In the genomic region with DNA sequence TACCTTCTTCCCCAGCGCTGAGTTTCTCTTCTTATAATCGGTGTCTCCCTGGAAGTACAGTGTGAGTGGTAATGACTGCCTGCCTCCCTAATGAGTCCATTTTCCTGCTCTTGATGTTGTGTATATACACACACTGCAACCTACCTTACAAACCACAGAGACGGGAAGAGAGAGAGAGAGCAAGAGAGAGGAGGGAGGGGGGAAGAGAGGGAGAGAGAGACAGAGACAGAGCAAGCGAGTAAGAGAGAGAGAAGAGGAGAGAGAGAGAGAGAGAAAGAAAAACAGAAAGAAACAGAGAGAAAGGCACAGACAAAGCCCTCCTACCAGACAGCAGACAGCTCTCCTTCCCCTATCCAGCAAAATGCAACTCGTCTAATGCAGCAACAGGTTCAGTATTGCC, we compare ENCODE assay signal across 8 cellular contexts. TPM values are rescaled to one million over a fixed set of nuclear protein-coding genes. Genes with fewer than 3 reads are reported as not detected.
DNase-seq lines count a peak whose midpoint lies in the region; ATAC-seq and TF ChIP-seq lines count a peak whose summit lies in the region.

No MANE protein-coding gene starts in this region.

- H2AFZ ChIP-seq in hepatocyte = peak overlapping the region; percentile 71

- peak overlapping the region; percentile 86 for H3K27ac Mint-ChIP-seq in activated CD4-positive, alpha-beta T cell treated with anti-CD3 and anti-CD28 coated beads, Interleukin-2, amount 10 ng/mL, durations not matched to agents 7 days and 5 days
- H3K27ac Mint-ChIP-seq in HFFc6 = peak overlapping the region; percentile 83

- H3K27ac ChIP-seq in hepatocyte = peak overlapping the region; percentile 82

- peak overlapping the region; percentile 72 for H3K4me2 ChIP-seq in hepatocyte

- TF ChIP-seq CTCF in HFFc6 (IDR thresholded peaks at IDR 0.05) (no peak), hepatocyte (IDR thresholded peaks at IDR 0.05; ENCODE audit: poor library complexity) (no peak)

- 24% methylated on average over 5 of the region's 5 CpGs for WGBS in hepatocyte (ENCODE audit: low lambda C conversion rate, missing lambda C conversion rate)

- peak overlapping the region; percentile 74 for H3K4me3 Mint-ChIP-seq in activated CD4-positive, alpha-beta T cell treated with anti-CD3 and anti-CD28 coated beads, Interleukin-2, amount 10 ng/mL, durations not matched to agents 7 days and 5 days
- H3K4me3 Mint-ChIP-seq in HFFc6 = peak overlapping the region; percentile 84

- peaks cover 10% of the 10 kb centered on the region for H3K36me3 Mint-ChIP-seq in activated CD4-positive, alpha-beta T cell treated with anti-CD3 and anti-CD28 coated beads, Interleukin-2, amount 10 ng/mL, durations not matched to agents 7 days and 5 days (ENCODE audit: low read depth)
- H3K36me3 Mint-ChIP-seq in HFFc6 (ENCODE audit: low read depth) = no peaks in the 10 kb centered on the region

- H3K4me3 ChIP-seq in hepatocyte = peak overlapping the region; percentile 25

- no peaks in the 10 kb centered on the region for H3K9me3 ChIP-seq in hepatocyte (ENCODE audit: low read depth)

- H4K20me1 ChIP-seq in hepatocyte (ENCODE audit: insufficient read depth, poor library complexity, severe bottlenecking) = no peaks in the 10 kb centered on the region

- peaks cover 22% of the 10 kb centered on the region for H3K4me1 Mint-ChIP-seq in activated CD4-positive, alpha-beta T cell treated with anti-CD3 and anti-CD28 coated beads, Interleukin-2, amount 10 ng/mL, durations not matched to agents 7 days and 5 days
- peaks cover 33% of the 10 kb centered on the region for H3K4me1 Mint-ChIP-seq in HFFc6 (ENCODE audit: low read depth)

- DNase-seq in activated CD4-positive, alpha-beta T cell treated with anti-CD3 and anti-CD28 coated beads, Interleukin-2, amount 10 ng/mL, durations not matched to agents 7 days and 5 days = peak; percentile 63
- DNase-seq in activated CD4-positive, alpha-beta T cell treated with anti-CD3 and anti-CD28 coated beads for 1 hour = no peak
- peak; percentile 44 for DNase-seq in HFFc6
- DNase-seq in NCI-H2196 (lab: John Stamatoyannopoulos, UW; ENCODE audit: unreplicated experiment) = peak; percentile 67
- DNase-seq in amniotic epithelial cell (ENCODE audit: low read depth) = peak; percentile 88
- DNase-seq in hepatocyte (ENCODE audit: low spot score) = peak; percentile 12
- DNase-seq in sciatic nerve (ENCODE audit: low spot score) = no peak
- no peak for DNase-seq in HuH-7.5 (ENCODE audit: low spot score)

- H3K36me3 ChIP-seq in hepatocyte (replicated peaks; ENCODE audit: insufficient read depth, low read depth) = no peaks in the 10 kb centered on the region

- no peaks in the 10 kb centered on the region for H3K4me1 ChIP-seq in hepatocyte (ENCODE audit: insufficient read depth)

- no peaks in the 10 kb centered on the region for H3K9me2 ChIP-seq in hepatocyte (replicated peaks; ENCODE audit: insufficient read depth)

- no peaks in the 10 kb centered on the region for H3K27me3 ChIP-seq in hepatocyte

- CTCF ChIA-PET in activated CD4-positive, alpha-beta T cell treated with anti-CD3 and anti-CD28 coated beads, Interleukin-2, amount 10 ng/mL, durations not matched to agents 7 days and 5 days (lab: Charles Lee) = interaction anchor here (0.9 kb wide), 1 partner anchor 46 kb away, joined by 3 read pairs; no protein-coding TSS in a partner anchor

- H3K27me3 Mint-ChIP-seq in activated CD4-positive, alpha-beta T cell treated with anti-CD3 and anti-CD28 coated beads, Interleukin-2, amount 10 ng/mL, durations not matched to agents 7 days and 5 days = no peaks in the 10 kb centered on the region
- H3K27me3 Mint-ChIP-seq in HFFc6 (ENCODE audit: insufficient read depth) = no peaks in the 10 kb centered on the region

- H3K79me2 ChIP-seq in hepatocyte = peaks cover 5% of the 10 kb centered on the region

- intact Hi-C loops in sciatic nerve (cut with DNase I) = no loop called here

- peaks cover 10% of the 10 kb centered on the region for H3K9me3 Mint-ChIP-seq in activated CD4-positive, alpha-beta T cell treated with anti-CD3 and anti-CD28 coated beads, Interleukin-2, amount 10 ng/mL, durations not matched to agents 7 days and 5 days
- H3K9me3 Mint-ChIP-seq in HFFc6 = no peaks in the 10 kb centered on the region

- POLR2A ChIA-PET in activated CD4-positive, alpha-beta T cell treated with anti-CD3 and anti-CD28 coated beads, Interleukin-2, amount 10 ng/mL, durations not matched to agents 7 days and 5 days (lab: Charles Lee) = interaction anchor here (1.4 kb wide), 1 partner anchor 47 kb away, joined by 5 read pairs; a partner anchor contains a TSS

- peak; percentile 92 for ATAC-seq in sciatic nerve

RNA-seq across cellular contexts. Expression of a gene that starts 46.9 kb away (rescaled TPM):
- 10 to 100 TPM; 11.0 to 11.4 TPM for total RNA-seq in activated CD4-positive, alpha-beta T cell treated with anti-CD3 and anti-CD28 coated beads, Interleukin-2, amount 10 ng/mL, durations not matched to agents 7 days and 5 days
- 10 to 100 TPM in 4 of 6 experiments, 1 to 10 TPM in 2; 8.0 to 14.1 (median 10.4) TPM for total RNA-seq in HFFc6 (2021; fragmentation: NEBNext Ultra II Directional; extraction: Animal tissue kit (Norgen Biotek cat#: 25700))
- total RNA-seq in hepatocyte = 20.5 and 28.0 TPM in 2 replicates
- 25.8 and 42.5 TPM in 2 replicates for polyA plus RNA-seq in hepatocyte
- 145 TPM for total RNA-seq in sciatic nerve

Comparison
In these comparisons a context has a peak if more than half of its experiments do, and no peak if none do; other contexts are left out.
1. DNase-seq: peak in activated CD4-positive, alpha-beta T cell treated with anti-CD3 and anti-CD28 coated beads, Interleukin-2, amount 10 ng/mL, durations not matched to agents 7 days and 5 days (single experiment), HFFc6 (single experiment), NCI-H2196 (single experiment), amniotic epithelial cell (single experiment) and hepatocyte (single experiment); none in activated CD4-positive, alpha-beta T cell treated with anti-CD3 and anti-CD28 coated beads for 1 hour (single experiment), sciatic nerve (single experiment) and HuH-7.5 (single experiment).